In genomic region chr6:134060491-134061106, GRCh38 we compare ENCODE assay signal across 14 cellular contexts. TPM values are rescaled to one million over a fixed set of nuclear protein-coding genes. Genes with fewer than 3 reads are reported as not detected.
DNase-seq lines count a peak whose midpoint lies in the region.
"Had no signal": no experiment of that assay in that cellular context is flagged by ENCODE, and none has a peak within 500 bp of the region (broad histone marks: within the 10 kb centered on the region; RNA-seq: fewer than 3 reads in every experiment).

No MANE protein-coding gene starts in this region.

- H3K9me3 ChIP-seq in NT2/D1 (ENCODE audit: insufficient read depth, low read length) (no peaks in the 10 kb centered on the region), mesodermal cell (ENCODE audit: control insufficient read depth, low read length) (no peaks in the 10 kb centered on the region)

- 75 to 87% methylated on average over 2 to 4 of the region's 5 CpGs for WGBS in mesodermal cell (ENCODE audit: insufficient coverage in 2 of 2), 2 experiments

- DNase-seq in EH (ENCODE audit: low read depth): peak; percentile 87
- no peak for DNase-seq in NT2/D1 (ENCODE audit: low read depth, low spot score)
- DNase-seq in dermis blood vessel endothelial cell: peak; percentile 84
- DNase-seq in activated CD4-positive, alpha-beta T cell treated with anti-CD3 and anti-CD28 coated beads, Interleukin-2, amount 50 U/mL, for 1 hour: no peak
- no peak for DNase-seq in SKM-1 (lab: John Stamatoyannopoulos, UW; ENCODE audit: unreplicated experiment)
- no peak for DNase-seq in HuH-7 (ENCODE audit: low spot score)
- DNase-seq in NOMO-1 treated with DMSO at 0.1 percent for 48 hours (lab: John Stamatoyannopoulos, UW; ENCODE audit: unreplicated experiment): no peak
- DNase-seq: activated effector memory CD4-positive, alpha-beta T cell treated with Interleukin-2 at 50 U/mL for 16 hours; CD4-positive, CD25-positive, alpha-beta regulatory T cell; effector CD4-positive, alpha-beta T cell; NCI-H1417 treated with DMSO at 0.1 percent for 48 hours; retina had no signal

- H3K9ac ChIP-seq in NT2/D1 (ENCODE audit: insufficient read length, low read depth): peak overlapping the region; percentile 32

- H3K4me3 ChIP-seq in NT2/D1 (ENCODE audit: insufficient read length, low read depth): no peak overlapping the region
- H3K4me3 ChIP-seq in mesodermal cell (ENCODE audit: extremely low read depth, insufficient read depth, low read length, poor library complexity, severe bottlenecking): no peak overlapping the region

- H3K4me1 ChIP-seq in NT2/D1 (ENCODE audit: insufficient read depth, insufficient read length) (no peaks in the 10 kb centered on the region), mesodermal cell (ENCODE audit: control insufficient read depth, insufficient read depth, low read length, poor library complexity, severe bottlenecking) (peaks cover 27% of the 10 kb centered on the region)

- H3K27ac ChIP-seq in mesodermal cell (ENCODE audit: low read depth, low read length, severe bottlenecking): peak overlapping the region; percentile 82
- H3K27ac ChIP-seq: VCaP had no signal

- H3K36me3 ChIP-seq in NT2/D1 (ENCODE audit: insufficient read depth, insufficient read length, low read length): no peaks in the 10 kb centered on the region
- no peaks in the 10 kb centered on the region for H3K36me3 ChIP-seq in mesodermal cell (ENCODE audit: control insufficient read depth, insufficient read depth, low read length)

- no peaks in the 10 kb centered on the region for H3K27me3 ChIP-seq in NT2/D1 (ENCODE audit: insufficient read depth, insufficient read length)

RNA-seq across cellular contexts. Expression of gene SLC2A12, which starts 8.2 kb away (rescaled TPM):
- 34.9 and 43.1 TPM in 2 replicates for total RNA-seq in dermis blood vessel endothelial cell
- 6.8 TPM for polyA plus RNA-seq in mesodermal cell (2013, experiment 1 of 2)
- polyA plus RNA-seq in mesodermal cell (2013, experiment 2 of 2): 7.5 TPM
- total RNA-seq: CD4-positive, CD25-positive, alpha-beta regulatory T cell had no signal

Comparison
In these comparisons a context has a peak if more than half of its experiments do, and no peak if none do; other contexts are left out.
1. DNase-seq: peak in EH (single experiment) and dermis blood vessel endothelial cell (single experiment); none in NT2/D1 (single experiment), activated CD4-positive, alpha-beta T cell treated with anti-CD3 and anti-CD28 coated beads, Interleukin-2, amount 50 U/mL, for 1 hour (single experiment), SKM-1 (single experiment), HuH-7 (single experiment) and NOMO-1 treated with DMSO at 0.1 percent for 48 hours (single experiment).